ENCODE assay signal across 8 cellular contexts in genomic region chr3:42880601-42881451, GRCh38. TPM values are rescaled to one million over a fixed set of nuclear protein-coding genes. Genes with fewer than 3 reads are reported as not detected.
DNase-seq lines count a peak whose midpoint lies in the region; ATAC-seq and TF ChIP-seq lines count a peak whose summit lies in the region.

No MANE protein-coding gene starts in this region.

- ATAC-seq in GM19467 (IDR thresholded peaks at IDR 0.05; ENCODE audit: unreplicated experiment), result peak; percentile 97

- DNase-seq in COR-L47 (lab: John Stamatoyannopoulos, UW), result peak; percentile 72
- peak; percentile 68 to 79 for DNase-seq in HL-60 (ENCODE audit: low read depth in 1 of 2, low spot score in 1 of 2)
- DNase-seq in NOMO-1 treated with dmso at 0.1 percent for 144 hours (lab: John Stamatoyannopoulos, UW; ENCODE audit: unreplicated experiment), result peak; percentile 89
- DNase-seq in activated CD8-positive, alpha-beta memory T cell treated with anti-CD3 and anti-CD28 coated beads, Interleukin-2, amount 50 U/mL, for 4 hours, result peak; percentile 84
- peak; percentile 93 to 95 for DNase-seq in erythroblast (lab: John Stamatoyannopoulos, UW)
- peak; percentile 85 for DNase-seq in mucosa of gallbladder (ENCODE audit: low spot score)
- peak; percentile 64 to 75 for DNase-seq in stimulated activated CD8-positive, alpha-beta memory T cell treated with anti-CD3 and anti-CD28 coated beads, Interleukin-4, amount 100 ng/mL, for 1 hour (ENCODE audit: low read depth in 2 of 2, low spot score in 1 of 2)

- peak overlapping the region; percentile 63 for H3K4me3 ChIP-seq in HL-60 (replicated peaks; ENCODE audit: insufficient read depth, low read length)

- TF ChIP-seq CTCF in HL-60 (IDR thresholded peaks at IDR 0.05; ENCODE audit: insufficient read depth, low read length), result peak; percentile 57

- H3K27me3 ChIP-seq in HL-60 (ENCODE audit: insufficient read depth, poor library complexity, severe bottlenecking), result peaks cover 2% of the 10 kb centered on the region

- no peak overlapping the region for H3K27ac ChIP-seq in HL-60 (replicated peaks)

- peak; percentile 11 for TF ChIP-seq POLR2A in erythroblast (IDR thresholded peaks at IDR 0.05; ENCODE audit: low read length)

RNA-seq across cellular contexts. Expression of gene CYP8B1, which starts 5.1 kb away (rescaled TPM):
- 2.8 TPM for total RNA-seq in mucosa of gallbladder

RNA-seq across cellular contexts. Expression of gene ZNF662, which starts 25.1 kb away (rescaled TPM):
- total RNA-seq in mucosa of gallbladder, result 8.6 TPM
